ENCODE assay signal across 21 cellular contexts in the genomic region with DNA sequence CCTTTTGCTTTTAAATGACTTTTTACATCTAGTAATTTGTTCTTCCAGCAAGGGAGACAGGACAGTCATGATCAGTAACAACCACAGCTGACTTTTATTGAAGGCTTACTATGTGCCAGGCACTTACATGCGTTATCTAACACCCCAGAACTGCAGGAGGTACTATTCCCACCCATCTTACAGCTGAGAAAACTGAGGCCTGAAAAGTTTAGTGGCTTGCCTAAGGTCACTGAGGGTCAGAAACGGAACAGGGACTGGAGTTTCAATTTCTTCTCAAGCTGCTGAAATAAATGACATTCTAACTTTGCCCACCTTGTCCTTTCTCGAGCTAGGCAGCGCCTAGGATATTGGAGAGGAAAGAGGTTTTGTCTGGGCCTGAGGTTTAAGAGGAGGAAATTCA.
DNase-seq lines count a peak whose midpoint lies in the region; ATAC-seq, FAIRE-seq and TF ChIP-seq lines count a peak whose summit lies in the region.
"Had no signal": no experiment of that assay in that cellular context is flagged by ENCODE, and none has a peak within 500 bp of the region (broad histone marks: within the 10 kb centered on the region; RNA-seq: fewer than 3 reads in every experiment).

No MANE protein-coding gene starts in this region.

- TF ChIP-seq POLR2A in K562 (conservative IDR thresholded peaks at IDR 0.05): no peak

- H3K9ac ChIP-seq in K562 (ENCODE audit: insufficient read depth in 1 of 2, low read depth in 2 of 2, low read length in 2 of 2) (no peak overlapping the region), neural progenitor cell (no peak overlapping the region), MM.1S (ENCODE audit: low read length) (no peak overlapping the region)
- H3K9ac ChIP-seq: KMS-11, SK-N-SH had no signal

- intact Hi-C loops in natural killer cell (cut with micrococcal nuclease): no loop called here
- intact Hi-C loops in K562 (cut with micrococcal nuclease): no loop called here

- H3K4me3 ChIP-seq in K562 (no peak overlapping the region), neural progenitor cell (no peak overlapping the region), MM.1S (ENCODE audit: low read length) (no peak overlapping the region)

- CTCF ChIA-PET in K562 (lab: Yijun Ruan, JAX; ENCODE audit: low intra/inter-chr PET ratio): no interaction called here

- H2AFZ ChIP-seq in K562 (ENCODE audit: low read depth, low read length): no peak overlapping the region
- no peak overlapping the region for H2AFZ ChIP-seq in neural progenitor cell (replicated peaks)
- no peak overlapping the region for H2AFZ ChIP-seq in MM.1S (ENCODE audit: low read length)

- peaks cover 16 to 28% of the 10 kb centered on the region in 2 experiments for H3K27me3 ChIP-seq in K562 (ENCODE audit: control insufficient read depth in 2 of 2, insufficient read depth in 2 of 2, low read length in 2 of 2)
- H3K27me3 ChIP-seq in neural progenitor cell: no peaks in the 10 kb centered on the region
- no peaks in the 10 kb centered on the region for H3K27me3 ChIP-seq in MM.1S (replicated peaks; ENCODE audit: insufficient read depth, low read length)

- peaks cover 0 to 9% of the 10 kb centered on the region in 2 experiments; a peak in 3 of 5 replicates for H3K4me1 ChIP-seq in K562 (replicated peaks in 1 of 2; ENCODE audit: control insufficient read depth in 2 of 2, insufficient read depth in 2 of 2, low read length in 2 of 2)
- peaks cover 15% of the 10 kb centered on the region for H3K4me1 ChIP-seq in neural progenitor cell
- H3K4me1 ChIP-seq in MM.1S (ENCODE audit: low read length): peaks cover 6% of the 10 kb centered on the region

- BruUV-seq in K562 (replicated peaks; lab: Mats Ljungman, UMichigan): no TSS peak

- H3K27ac ChIP-seq in K562 (ENCODE audit: extremely low read depth, low read depth, low read length): no peak overlapping the region
- H3K27ac ChIP-seq in neural progenitor cell: no peak overlapping the region
- no peak overlapping the region for H3K27ac ChIP-seq in MM.1S (ENCODE audit: low read length)
- H3K27ac ChIP-seq: HL-60, KMS-11 had no signal

- no peak for FAIRE-seq in K562 (lab: Jason Lieb, UNC)

- no peaks in the 10 kb centered on the region for H3K9me3 ChIP-seq in K562 (replicated peaks; ENCODE audit: control insufficient read depth, insufficient read depth, low read depth, low read length)
- no peaks in the 10 kb centered on the region for H3K9me3 ChIP-seq in neural progenitor cell (ENCODE audit: low read depth)
- H3K9me3 ChIP-seq in MM.1S (replicated peaks; ENCODE audit: insufficient read depth, low read length): no peaks in the 10 kb centered on the region
- H3K9me3 ChIP-seq: SK-N-SH had no signal

- no peaks in the 10 kb centered on the region for H3K9me2 ChIP-seq in MM.1S (replicated peaks; ENCODE audit: insufficient read depth, low read length)
- H3K9me2 ChIP-seq: SK-N-SH had no signal

- DNase-seq in natural killer cell treated with Interleukin-12 subunit alpha and Interleukin-12 subunit beta and Interleukin-15 and Interleukin-18, amount 100 ng/mL, for 72 hours (ENCODE audit: low spot score): peak; percentile 16
- DNase-seq in natural killer cell (no peak), K562 (ENCODE audit: extremely low read depth in 1 of 4, low spot score in 3 of 4) (no peak), neural progenitor cell (ENCODE audit: low spot score) (no peak), MM.1S (no peak), NOMO-1 treated with dmso at 0.1 percent for 144 hours (lab: John Stamatoyannopoulos, UW; ENCODE audit: unreplicated experiment) (no peak)
- no peak for DNase-seq in activated CD8-positive, alpha-beta memory T cell treated with anti-CD3 and anti-CD28 coated beads for 24 hours
- DNase-seq: EL, GF-D8, NCI-H1105, NCI-H146, NCI-H2029, NCI-H345, NCI-H524, NCI-H82, RPMI8226, SHP77 had no signal

- no peak for TF ChIP-seq RAD21 in K562 (CRISPR knock-in tag; conservative IDR thresholded peaks at IDR 0.05 in 1 of 2, IDR thresholded peaks at IDR 0.05 in 1 of 2)

- peaks cover 30 to 39% of the 10 kb centered on the region in 2 donors for H3K4me1 Mint-ChIP-seq in natural killer cell treated with Interleukin-12 subunit alpha and Interleukin-12 subunit beta and Interleukin-15 and Interleukin-18, amount 100 ng/mL, for 72 hours (ENCODE audit: low read depth in 2 of 2)
- H3K4me1 Mint-ChIP-seq in natural killer cell (peaks cover 6 to 9% of the 10 kb centered on the region in 2 donors), neural progenitor cell (peaks cover 55% of the 10 kb centered on the region)

- H3K4me2 ChIP-seq in K562 (ENCODE audit: insufficient read depth, low read length) (no peak overlapping the region), neural progenitor cell (peak overlapping the region; percentile 43), MM.1S (ENCODE audit: low read depth, low read length) (no peak overlapping the region)
- H3K4me2 ChIP-seq: KMS-11, SK-N-SH had no signal

- no peak for TF ChIP-seq CTCF in natural killer cell (IDR thresholded peaks at IDR 0.05)
- no peak for TF ChIP-seq CTCF in K562 (IDR thresholded peaks at IDR 0.05 in 2 of 3, conservative IDR thresholded peaks at IDR 0.05 in 1 of 3; ENCODE audit: insufficient read depth in 2 of 3, low read depth in 1 of 3, low read length in 3 of 3)
- TF ChIP-seq CTCF in neural progenitor cell (IDR thresholded peaks at IDR 0.05): no peak
- TF ChIP-seq CTCF in MM.1S (IDR thresholded peaks at IDR 0.05; ENCODE audit: low read length): no peak

- peaks cover 0 to 2% of the 10 kb centered on the region in 2 donors for H3K27me3 Mint-ChIP-seq in natural killer cell treated with Interleukin-12 subunit alpha and Interleukin-12 subunit beta and Interleukin-15 and Interleukin-18, amount 100 ng/mL, for 72 hours
- H3K27me3 Mint-ChIP-seq in natural killer cell (ENCODE audit: low read depth in 2 of 2) (no peaks in the 10 kb centered on the region), neural progenitor cell (ENCODE audit: insufficient read depth, low read depth) (peaks cover 2% of the 10 kb centered on the region)

- no peaks in the 10 kb centered on the region for H3K36me3 ChIP-seq in K562 (ENCODE audit: control insufficient read depth, insufficient read depth, low read length)
- H3K36me3 ChIP-seq in neural progenitor cell: no peaks in the 10 kb centered on the region
- H3K36me3 ChIP-seq in MM.1S (replicated peaks; ENCODE audit: insufficient read depth, low read length): no peaks in the 10 kb centered on the region

- no peak overlapping the region for H3K4me3 Mint-ChIP-seq in natural killer cell treated with Interleukin-12 subunit alpha and Interleukin-12 subunit beta and Interleukin-15 and Interleukin-18, amount 100 ng/mL, for 72 hours
- no peak overlapping the region for H3K4me3 Mint-ChIP-seq in natural killer cell
- no peak overlapping the region for H3K4me3 Mint-ChIP-seq in neural progenitor cell

- no peak for TF ChIP-seq EP300 in K562 (IDR thresholded peaks at IDR 0.05; ENCODE audit: low read length)

- H3K79me2 ChIP-seq in K562 (ENCODE audit: control insufficient read depth, insufficient read depth, low read length): no peaks in the 10 kb centered on the region; the same call in 2 of the 3 replicates
- H3K79me2 ChIP-seq in neural progenitor cell (ENCODE audit: low read depth): no peaks in the 10 kb centered on the region
- H3K79me2 ChIP-seq in MM.1S (ENCODE audit: low read length): no peaks in the 10 kb centered on the region

- no peaks in the 10 kb centered on the region for H3K36me3 Mint-ChIP-seq in natural killer cell treated with Interleukin-12 subunit alpha and Interleukin-12 subunit beta and Interleukin-15 and Interleukin-18, amount 100 ng/mL, for 72 hours
- H3K36me3 Mint-ChIP-seq in natural killer cell (no peaks in the 10 kb centered on the region), neural progenitor cell (no peaks in the 10 kb centered on the region)

- peak overlapping the region in 1 of 2 donors; percentile 58 for H3K27ac Mint-ChIP-seq in natural killer cell treated with Interleukin-12 subunit alpha and Interleukin-12 subunit beta and Interleukin-15 and Interleukin-18, amount 100 ng/mL, for 72 hours
- H3K27ac Mint-ChIP-seq in natural killer cell (no peak overlapping the region), neural progenitor cell (no peak overlapping the region)

- POLR2A ChIA-PET in K562 (lab: Yijun Ruan, JAX): interaction anchor here (0.9 to 1.0 kb wide), 2 partner anchors 9 to 24 kb away, joined by 3 to 4 read pairs; no protein-coding TSS in a partner anchor

- WGBS in K562 (ENCODE audit: insufficient coverage, low coverage, missing lambda C conversion rate): 19% methylated on average over 4 of the region's 4 CpGs

- ATAC-seq in natural killer cell treated with Interleukin-12 subunit alpha and Interleukin-12 subunit beta and Interleukin-15 and Interleukin-18, amount 100 ng/mL, for 72 hours: no peak
- ATAC-seq in natural killer cell (no peak), K562 (no peak), GM19467 (IDR thresholded peaks at IDR 0.05; ENCODE audit: unreplicated experiment) (no peak)

- 0 out of 2 replicates have a peak, but pooled peaks cover 7% of the 10 kb centered on the region for H4K20me1 ChIP-seq in K562 (replicated peaks; ENCODE audit: control insufficient read depth, insufficient read depth, low read length)
- H4K20me1 ChIP-seq in neural progenitor cell (ENCODE audit: low read depth): no peaks in the 10 kb centered on the region
- no peaks in the 10 kb centered on the region for H4K20me1 ChIP-seq in MM.1S (ENCODE audit: insufficient read depth, low read length)

- in situ Hi-C loops in K562 (cut with MboI): no loop called here

- no peaks in the 10 kb centered on the region for H3K9me1 ChIP-seq in K562 (ENCODE audit: control insufficient read depth, insufficient read depth, low read length)

- H3F3A ChIP-seq in neural progenitor cell (ENCODE audit: low read depth): peaks cover 11% of the 10 kb centered on the region
- no peaks in the 10 kb centered on the region for H3F3A ChIP-seq in MM.1S (ENCODE audit: insufficient read depth, low read length)

- no peaks in the 10 kb centered on the region for H3K9me3 Mint-ChIP-seq in natural killer cell treated with Interleukin-12 subunit alpha and Interleukin-12 subunit beta and Interleukin-15 and Interleukin-18, amount 100 ng/mL, for 72 hours
- H3K9me3 Mint-ChIP-seq in natural killer cell (no peaks in the 10 kb centered on the region), neural progenitor cell (no peaks in the 10 kb centered on the region)

TF ChIP-seq in K562, 482 proteins besides CTCF, POLR2A, EP300 and RAD21 (continues in another document):
- TF ChIP-seq TBL1XR1 (IDR thresholded peaks at IDR 0.05; ENCODE audit: low read length in 2 of 2): no peak
- TF ChIP-seq, protein P1, sequence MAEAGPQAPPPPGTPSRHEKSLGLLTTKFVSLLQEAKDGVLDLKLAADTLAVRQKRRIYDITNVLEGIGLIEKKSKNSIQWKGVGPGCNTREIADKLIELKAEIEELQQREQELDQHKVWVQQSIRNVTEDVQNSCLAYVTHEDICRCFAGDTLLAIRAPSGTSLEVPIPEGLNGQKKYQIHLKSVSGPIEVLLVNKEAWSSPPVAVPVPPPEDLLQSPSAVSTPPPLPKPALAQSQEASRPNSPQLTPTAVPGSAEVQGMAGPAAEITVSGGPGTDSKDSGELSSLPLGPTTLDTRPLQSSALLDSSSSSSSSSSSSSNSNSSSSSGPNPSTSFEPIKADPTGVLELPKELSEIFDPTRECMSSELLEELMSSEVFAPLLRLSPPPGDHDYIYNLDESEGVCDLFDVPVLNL (CRISPR knock-in tag; IDR thresholded peaks at IDR 0.05; ENCODE audit: low read depth): no peak
- 0 out of 2 replicates have a peak, but pooled peaks have one; percentile 22 for TF ChIP-seq ZKSCAN1 (IDR thresholded peaks at IDR 0.05; ENCODE audit: low read depth, low read length)
